1 cellular context compared by ENCODE assay signal in the genomic region with DNA sequence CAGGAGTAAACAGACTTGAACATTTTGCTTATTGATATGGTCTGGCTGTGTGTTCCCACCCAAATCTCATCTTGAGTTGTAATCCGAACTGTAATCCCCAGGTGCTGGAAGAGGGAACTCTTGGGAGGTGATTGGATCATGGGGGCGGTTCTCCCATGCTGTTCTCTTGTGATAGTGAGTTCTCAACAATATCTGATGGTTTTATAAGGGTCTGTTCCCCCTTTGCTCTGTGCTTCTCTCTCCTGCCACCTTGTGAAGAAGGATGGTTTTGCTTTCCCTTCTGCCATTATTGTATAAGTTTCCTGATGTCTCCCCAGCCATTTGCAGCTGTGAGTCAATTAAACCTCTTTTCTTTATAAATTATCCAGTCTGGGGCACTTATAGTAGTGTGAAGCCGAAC.
TF ChIP-seq lines count a peak whose summit lies in the region.

No MANE protein-coding gene starts in this region.

TF ChIP-seq in K562, 482 proteins besides CTCF, POLR2A, EP300 and RAD21 (continued from another document and continues in another):
- TF ChIP-seq ZMIZ1 (IDR thresholded peaks at IDR 0.05; ENCODE audit: low read depth in 2 of 2, low read length in 2 of 2) (peak in 1 of 2 experiments; percentile 68; a peak in 1 of 4 replicates), MCM3 (IDR thresholded peaks at IDR 0.05) (no peak), ATF7 (IDR thresholded peaks at IDR 0.05) (no peak), SMARCC2 (IDR thresholded peaks at IDR 0.05; ENCODE audit: low read depth) (peak; percentile 45; the same call in 1 of the 2 replicates), SAP30 (IDR thresholded peaks at IDR 0.05; ENCODE audit: borderline replicate concordance, insufficient read depth, low read depth, low read length, poor library complexity, severe bottlenecking) (no peak), ZNF232 (CRISPR knock-in tag; IDR thresholded peaks at IDR 0.05) (no peak), TBP (optimal IDR thresholded peaks at IDR 0.05; ENCODE audit: low read depth, low read length) (no peak), ZNF584 (CRISPR knock-in tag; IDR thresholded peaks at IDR 0.05; ENCODE audit: low read depth) (no peak), YY1 (IDR thresholded peaks at IDR 0.05; ENCODE audit: borderline replicate concordance in 1 of 3, control insufficient read depth in 1 of 3, extremely low read depth in 1 of 3, insufficient read depth in 3 of 3, insufficient read length in 1 of 3, insufficient replicate concordance in 2 of 3, low read depth in 1 of 3, low read length in 2 of 3) (peak in 1 of 3 experiments; percentile 60), JUND (IDR thresholded peaks at IDR 0.05; ENCODE audit: borderline replicate concordance, low read depth, low read length) (peak; percentile 62; the same call in 1 of the 2 replicates), JUND (tag; IDR thresholded peaks at IDR 0.05; ENCODE audit: borderline replicate concordance, low read depth, low read length) (0 out of 3 replicates have a peak, but pooled peaks have one; percentile 55), ZNF449 (CRISPR knock-in tag; IDR thresholded peaks at IDR 0.05) (no peak), HDGF (IDR thresholded peaks at IDR 0.05) (no peak), MEF2D (tag; conservative IDR thresholded peaks at IDR 0.05; ENCODE audit: low read depth) (no peak), NFIC (IDR thresholded peaks at IDR 0.05) (peak; percentile 32; the same call in 1 of the 2 replicates), NCOA6 (IDR thresholded peaks at IDR 0.05) (no peak), SFPQ (IDR thresholded peaks at IDR 0.05; ENCODE audit: low read depth, low read length) (no peak), ZFP36 (IDR thresholded peaks at IDR 0.05; ENCODE audit: low read depth, low read length, partially characterized antibody) (no peak), DPF2 (IDR thresholded peaks at IDR 0.05) (peak; percentile 73), ZNF316 (IDR thresholded peaks at IDR 0.05) (no peak), FOXM1 (IDR thresholded peaks at IDR 0.05; ENCODE audit: low read depth) (peak; percentile 61), FOXM1 (CRISPR knock-in tag; IDR thresholded peaks at IDR 0.05; ENCODE audit: low read depth) (no peak), ZZZ3 (IDR thresholded peaks at IDR 0.05) (no peak), ZNF24 (IDR thresholded peaks at IDR 0.05) (no peak), ZNF280B (CRISPR knock-in tag; IDR thresholded peaks at IDR 0.05) (no peak), ZNF239 (CRISPR knock-in tag; IDR thresholded peaks at IDR 0.05) (no peak), KDM1A (IDR thresholded peaks at IDR 0.05) (0 out of 4 replicates have a peak, but pooled peaks of 1 of the 2 experiments have one; percentile 2), ZNF41 (CRISPR knock-in tag; conservative IDR thresholded peaks at IDR 0.05) (no peak), ZNF586 (CRISPR knock-in tag; conservative IDR thresholded peaks at IDR 0.05) (no peak), HSF4 (CRISPR knock-in tag; IDR thresholded peaks at IDR 0.05; ENCODE audit: borderline replicate concordance) (no peak), SMAD3 (CRISPR knock-in tag; conservative IDR thresholded peaks at IDR 0.05) (no peak), HIVEP1 (CRISPR knock-in tag; IDR thresholded peaks at IDR 0.05) (no peak), CXXC5 (CRISPR knock-in tag; IDR thresholded peaks at IDR 0.05) (no peak), U2AF2 (optimal IDR thresholded peaks at IDR 0.05; ENCODE audit: low read depth, low read length) (no peak)
- TF ChIP-seq, protein P1, sequence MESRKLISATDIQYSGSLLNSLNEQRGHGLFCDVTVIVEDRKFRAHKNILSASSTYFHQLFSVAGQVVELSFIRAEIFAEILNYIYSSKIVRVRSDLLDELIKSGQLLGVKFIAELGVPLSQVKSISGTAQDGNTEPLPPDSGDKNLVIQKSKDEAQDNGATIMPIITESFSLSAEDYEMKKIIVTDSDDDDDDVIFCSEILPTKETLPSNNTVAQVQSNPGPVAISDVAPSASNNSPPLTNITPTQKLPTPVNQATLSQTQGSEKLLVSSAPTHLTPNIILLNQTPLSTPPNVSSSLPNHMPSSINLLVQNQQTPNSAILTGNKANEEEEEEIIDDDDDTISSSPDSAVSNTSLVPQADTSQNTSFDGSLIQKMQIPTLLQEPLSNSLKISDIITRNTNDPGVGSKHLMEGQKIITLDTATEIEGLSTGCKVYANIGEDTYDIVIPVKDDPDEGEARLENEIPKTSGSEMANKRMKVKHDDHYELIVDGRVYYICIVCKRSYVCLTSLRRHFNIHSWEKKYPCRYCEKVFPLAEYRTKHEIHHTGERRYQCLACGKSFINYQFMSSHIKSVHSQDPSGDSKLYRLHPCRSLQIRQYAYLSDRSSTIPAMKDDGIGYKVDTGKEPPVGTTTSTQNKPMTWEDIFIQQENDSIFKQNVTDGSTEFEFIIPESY (CRISPR knock-in tag; IDR thresholded peaks at IDR 0.05), result no peak
- TF ChIP-seq, protein P2, sequence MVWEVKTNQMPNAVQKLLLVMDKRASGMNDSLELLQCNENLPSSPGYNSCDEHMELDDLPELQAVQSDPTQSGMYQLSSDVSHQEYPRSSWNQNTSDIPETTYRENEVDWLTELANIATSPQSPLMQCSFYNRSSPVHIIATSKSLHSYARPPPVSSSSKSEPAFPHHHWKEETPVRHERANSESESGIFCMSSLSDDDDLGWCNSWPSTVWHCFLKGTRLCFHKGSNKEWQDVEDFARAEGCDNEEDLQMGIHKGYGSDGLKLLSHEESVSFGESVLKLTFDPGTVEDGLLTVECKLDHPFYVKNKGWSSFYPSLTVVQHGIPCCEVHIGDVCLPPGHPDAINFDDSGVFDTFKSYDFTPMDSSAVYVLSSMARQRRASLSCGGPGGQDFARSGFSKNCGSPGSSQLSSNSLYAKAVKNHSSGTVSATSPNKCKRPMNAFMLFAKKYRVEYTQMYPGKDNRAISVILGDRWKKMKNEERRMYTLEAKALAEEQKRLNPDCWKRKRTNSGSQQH (CRISPR knock-in tag; IDR thresholded peaks at IDR 0.05), result no peak
- TF ChIP-seq, protein P3, sequence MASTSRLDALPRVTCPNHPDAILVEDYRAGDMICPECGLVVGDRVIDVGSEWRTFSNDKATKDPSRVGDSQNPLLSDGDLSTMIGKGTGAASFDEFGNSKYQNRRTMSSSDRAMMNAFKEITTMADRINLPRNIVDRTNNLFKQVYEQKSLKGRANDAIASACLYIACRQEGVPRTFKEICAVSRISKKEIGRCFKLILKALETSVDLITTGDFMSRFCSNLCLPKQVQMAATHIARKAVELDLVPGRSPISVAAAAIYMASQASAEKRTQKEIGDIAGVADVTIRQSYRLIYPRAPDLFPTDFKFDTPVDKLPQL (IDR thresholded peaks at IDR 0.05; ENCODE audit: extremely low read depth, insufficient read length), result no peak
- TF ChIP-seq, protein P4, sequence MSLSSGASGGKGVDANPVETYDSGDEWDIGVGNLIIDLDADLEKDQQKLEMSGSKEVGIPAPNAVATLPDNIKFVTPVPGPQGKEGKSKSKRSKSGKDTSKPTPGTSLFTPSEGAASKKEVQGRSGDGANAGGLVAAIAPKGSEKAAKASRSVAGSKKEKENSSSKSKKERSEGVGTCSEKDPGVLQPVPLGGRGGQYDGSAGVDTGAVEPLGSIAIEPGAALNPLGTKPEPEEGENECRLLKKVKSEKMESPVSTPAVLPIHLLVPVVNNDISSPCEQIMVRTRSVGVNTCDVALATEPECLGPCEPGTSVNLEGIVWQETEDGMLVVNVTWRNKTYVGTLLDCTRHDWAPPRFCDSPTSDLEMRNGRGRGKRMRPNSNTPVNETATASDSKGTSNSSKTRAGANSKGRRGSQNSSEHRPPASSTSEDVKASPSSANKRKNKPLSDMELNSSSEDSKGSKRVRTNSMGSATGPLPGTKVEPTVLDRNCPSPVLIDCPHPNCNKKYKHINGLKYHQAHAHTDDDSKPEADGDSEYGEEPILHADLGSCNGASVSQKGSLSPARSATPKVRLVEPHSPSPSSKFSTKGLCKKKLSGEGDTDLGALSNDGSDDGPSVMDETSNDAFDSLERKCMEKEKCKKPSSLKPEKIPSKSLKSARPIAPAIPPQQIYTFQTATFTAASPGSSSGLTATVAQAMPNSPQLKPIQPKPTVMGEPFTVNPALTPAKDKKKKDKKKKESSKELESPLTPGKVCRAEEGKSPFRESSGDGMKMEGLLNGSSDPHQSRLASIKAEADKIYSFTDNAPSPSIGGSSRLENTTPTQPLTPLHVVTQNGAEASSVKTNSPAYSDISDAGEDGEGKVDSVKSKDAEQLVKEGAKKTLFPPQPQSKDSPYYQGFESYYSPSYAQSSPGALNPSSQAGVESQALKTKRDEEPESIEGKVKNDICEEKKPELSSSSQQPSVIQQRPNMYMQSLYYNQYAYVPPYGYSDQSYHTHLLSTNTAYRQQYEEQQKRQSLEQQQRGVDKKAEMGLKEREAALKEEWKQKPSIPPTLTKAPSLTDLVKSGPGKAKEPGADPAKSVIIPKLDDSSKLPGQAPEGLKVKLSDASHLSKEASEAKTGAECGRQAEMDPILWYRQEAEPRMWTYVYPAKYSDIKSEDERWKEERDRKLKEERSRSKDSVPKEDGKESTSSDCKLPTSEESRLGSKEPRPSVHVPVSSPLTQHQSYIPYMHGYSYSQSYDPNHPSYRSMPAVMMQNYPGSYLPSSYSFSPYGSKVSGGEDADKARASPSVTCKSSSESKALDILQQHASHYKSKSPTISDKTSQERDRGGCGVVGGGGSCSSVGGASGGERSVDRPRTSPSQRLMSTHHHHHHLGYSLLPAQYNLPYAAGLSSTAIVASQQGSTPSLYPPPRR (CRISPR knock-in tag; IDR thresholded peaks at IDR 0.05; ENCODE audit: borderline replicate concordance), result no peak
- TF ChIP-seq, protein P5, sequence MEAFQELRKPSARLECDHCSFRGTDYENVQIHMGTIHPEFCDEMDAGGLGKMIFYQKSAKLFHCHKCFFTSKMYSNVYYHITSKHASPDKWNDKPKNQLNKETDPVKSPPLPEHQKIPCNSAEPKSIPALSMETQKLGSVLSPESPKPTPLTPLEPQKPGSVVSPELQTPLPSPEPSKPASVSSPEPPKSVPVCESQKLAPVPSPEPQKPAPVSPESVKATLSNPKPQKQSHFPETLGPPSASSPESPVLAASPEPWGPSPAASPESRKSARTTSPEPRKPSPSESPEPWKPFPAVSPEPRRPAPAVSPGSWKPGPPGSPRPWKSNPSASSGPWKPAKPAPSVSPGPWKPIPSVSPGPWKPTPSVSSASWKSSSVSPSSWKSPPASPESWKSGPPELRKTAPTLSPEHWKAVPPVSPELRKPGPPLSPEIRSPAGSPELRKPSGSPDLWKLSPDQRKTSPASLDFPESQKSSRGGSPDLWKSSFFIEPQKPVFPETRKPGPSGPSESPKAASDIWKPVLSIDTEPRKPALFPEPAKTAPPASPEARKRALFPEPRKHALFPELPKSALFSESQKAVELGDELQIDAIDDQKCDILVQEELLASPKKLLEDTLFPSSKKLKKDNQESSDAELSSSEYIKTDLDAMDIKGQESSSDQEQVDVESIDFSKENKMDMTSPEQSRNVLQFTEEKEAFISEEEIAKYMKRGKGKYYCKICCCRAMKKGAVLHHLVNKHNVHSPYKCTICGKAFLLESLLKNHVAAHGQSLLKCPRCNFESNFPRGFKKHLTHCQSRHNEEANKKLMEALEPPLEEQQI (IDR thresholded peaks at IDR 0.05), result peak; percentile 46; the same call in 1 of the 2 replicates
